23 cellular contexts compared by ENCODE assay signal in genomic region chr5:1943481-1943880, GRCh38.
"Had no signal": no experiment of that assay in that cellular context is flagged by ENCODE, and none has a peak within 500 bp of the region (broad histone marks: within the 10 kb centered on the region; RNA-seq: fewer than 3 reads in every experiment).

No MANE protein-coding gene starts in this region.

- H3K27ac ChIP-seq: SJSA1, SK-N-MC had no signal

- H3K4me1 ChIP-seq: SJSA1 had no signal

- ATAC-seq: HepG2, Panc1, PC-3, Right ventricle myocardium inferior had no signal

- H3K9me3 ChIP-seq: MG63, SJSA1 had no signal

- H3K4me3 ChIP-seq: MG63, SJSA1, SK-N-MC had no signal

- H3K36me3 ChIP-seq: MG63, SJSA1 had no signal

- H3K27me3 ChIP-seq: MG63, SJSA1 had no signal

- DNase-seq: IMR-90, Karpas-422, KG1, MG63, NCI-H1092, NCI-H1105 treated with DMSO at 0.1 percent for 48 hours, NCI-H1417 treated with DMSO at 0.1 percent for 48 hours, NCI-H146, NCI-H1694 treated with DMSO at 0.1 percent for 48 hours, NCI-H1930, NCI-H2081, NCI-H2107, NCI-H2227 treated with DMSO at 0.1 percent for 48 hours, NCI-H524, NCI-H526 treated with DMSO at 0.1 percent for 48 hours, NCI-H748 treated with DMSO at 0.1 percent for 48 hours, PC-3, SIG-M5 had no signal
